Comparison of ENCODE assay signal across 8 cellular contexts in genomic region chr1:217135569-217135915, GRCh38.
A peak's percentile ranks its signal among the peaks of the same experiment; 100 is the strongest.
DNase-seq lines count a peak whose midpoint lies in the region; ATAC-seq and TF ChIP-seq lines count a peak whose summit lies in the region.

No MANE protein-coding gene starts in this region.

- H3K27me3 ChIP-seq in RWPE2 (ENCODE audit: insufficient read depth, poor library complexity, severe bottlenecking) = no peaks in the 10 kb centered on the region

- DNase-seq in DMS153 treated with DMSO at 0.1 percent for 48 hours (lab: John Stamatoyannopoulos, UW; ENCODE audit: unreplicated experiment) = peak; percentile 55
- DNase-seq in DMS153 (lab: John Stamatoyannopoulos, UW) = no peak
- no peak for DNase-seq in RWPE2 (ENCODE audit: low spot score)
- DNase-seq in left ventricle myocardium superior = peak; percentile 63
- DNase-seq in NCI-H187 treated with DMSO at 0.1 percent for 48 hours (lab: John Stamatoyannopoulos, UW) = no peak
- no peak for DNase-seq in activated naive CD4-positive, alpha-beta T cell treated with anti-CD3 and anti-CD28 coated beads for 36 hours
- no peak for DNase-seq in activated T-cell treated with anti-CD3 and anti-CD28 coated beads, Interleukin-2, amount 50 U/mL, for 4 hours

- no peaks in the 10 kb centered on the region for H3K36me3 ChIP-seq in RWPE2 (ENCODE audit: low read depth)

- no peak overlapping the region for H3K27ac Mint-ChIP-seq in activated naive CD4-positive, alpha-beta T cell treated with anti-CD3 and anti-CD28 coated beads for 36 hours

- CTCF ChIA-PET in activated naive CD4-positive, alpha-beta T cell treated with anti-CD3 and anti-CD28 coated beads for 36 hours (lab: Charles Lee) = interaction anchor here (0.6 kb wide), 1 partner anchor 926 kb away, joined by 3 read pairs; no protein-coding TSS in a partner anchor

- no peaks in the 10 kb centered on the region for H3K4me1 ChIP-seq in RWPE2 (ENCODE audit: insufficient read depth, poor library complexity, severe bottlenecking)

- H3K9me3 ChIP-seq in RWPE2 (ENCODE audit: severe bottlenecking) = no peaks in the 10 kb centered on the region

- intact Hi-C loops in left ventricle myocardium superior (cut with micrococcal nuclease) = no loop called here
- intact Hi-C loops in activated naive CD4-positive, alpha-beta T cell treated with anti-CD3 and anti-CD28 coated beads for 36 hours (cut with micrococcal nuclease) = no loop called here

- no peaks in the 10 kb centered on the region for H3K9me3 Mint-ChIP-seq in activated naive CD4-positive, alpha-beta T cell treated with anti-CD3 and anti-CD28 coated beads for 36 hours
- peaks cover 3% of the 10 kb centered on the region for H3K9me3 Mint-ChIP-seq in activated T-cell treated with anti-CD3 and anti-CD28 coated beads, Interleukin-2, amount 50 U/mL, for 4 hours

- H3K27ac ChIP-seq in RWPE2 (ENCODE audit: poor library complexity, severe bottlenecking) = no peak overlapping the region
- H3K27ac ChIP-seq in skin epidermis = no peak overlapping the region

- ATAC-seq in RWPE2 (ENCODE audit: low read depth) (no peak), left ventricle myocardium superior (peak; percentile 54)
- no peak for ATAC-seq in activated T-cell treated with anti-CD3 and anti-CD28 coated beads, Interleukin-2, amount 50 U/mL, for 4 hours

- peaks cover 5% of the 10 kb centered on the region for H3K36me3 Mint-ChIP-seq in activated naive CD4-positive, alpha-beta T cell treated with anti-CD3 and anti-CD28 coated beads for 36 hours (ENCODE audit: low read depth)
- H3K36me3 Mint-ChIP-seq in activated T-cell treated with anti-CD3 and anti-CD28 coated beads, Interleukin-2, amount 50 U/mL, for 4 hours (ENCODE audit: insufficient read depth) = no peaks in the 10 kb centered on the region

- H3K27me3 Mint-ChIP-seq in activated naive CD4-positive, alpha-beta T cell treated with anti-CD3 and anti-CD28 coated beads for 36 hours (ENCODE audit: low read depth) = peaks cover 69% of the 10 kb centered on the region
- H3K27me3 Mint-ChIP-seq in activated T-cell treated with anti-CD3 and anti-CD28 coated beads, Interleukin-2, amount 50 U/mL, for 4 hours (ENCODE audit: low read depth) = peaks cover 68% of the 10 kb centered on the region

- H3K4me3 Mint-ChIP-seq in activated naive CD4-positive, alpha-beta T cell treated with anti-CD3 and anti-CD28 coated beads for 36 hours = no peak overlapping the region
- H3K4me3 Mint-ChIP-seq in activated T-cell treated with anti-CD3 and anti-CD28 coated beads, Interleukin-2, amount 50 U/mL, for 4 hours = no peak overlapping the region

- peaks cover 6% of the 10 kb centered on the region for H3K4me1 Mint-ChIP-seq in activated naive CD4-positive, alpha-beta T cell treated with anti-CD3 and anti-CD28 coated beads for 36 hours (ENCODE audit: low read depth)
- H3K4me1 Mint-ChIP-seq in activated T-cell treated with anti-CD3 and anti-CD28 coated beads, Interleukin-2, amount 50 U/mL, for 4 hours (ENCODE audit: low read depth) = peaks cover 1% of the 10 kb centered on the region

- no peak for TF ChIP-seq CTCF in RWPE2 (IDR thresholded peaks at IDR 0.05; ENCODE audit: poor library complexity, severe bottlenecking)

- H3K4me3 ChIP-seq in RWPE2 (ENCODE audit: severe bottlenecking) (peak overlapping the region; percentile 28), skin epidermis (peak overlapping the region in 6 of 7 experiments; percentile 2 to 42 (median 20))

Comparison
In these comparisons a context has a peak if more than half of its experiments do, and no peak if none do; other contexts are left out.
1. DNase-seq: peak in DMS153 treated with DMSO at 0.1 percent for 48 hours (single experiment) and left ventricle myocardium superior (single experiment); none in DMS153 (single experiment), RWPE2 (single experiment), NCI-H187 treated with DMSO at 0.1 percent for 48 hours (single experiment), activated naive CD4-positive, alpha-beta T cell treated with anti-CD3 and anti-CD28 coated beads for 36 hours (single experiment) and activated T-cell treated with anti-CD3 and anti-CD28 coated beads, Interleukin-2, amount 50 U/mL, for 4 hours (single experiment).